In genomic region chr5:56095579-56096102, GRCh38 we compare ENCODE assay signal across 11 cellular contexts.
DNase-seq lines count a peak whose midpoint lies in the region; ATAC-seq and TF ChIP-seq lines count a peak whose summit lies in the region.
"Had no signal": no experiment of that assay in that cellular context is flagged by ENCODE, and none has a peak within 500 bp of the region (broad histone marks: within the 10 kb centered on the region; RNA-seq: fewer than 3 reads in every experiment).

No MANE protein-coding gene starts in this region.

- POLR2A ChIA-PET in CD4-positive, alpha-beta T cell (lab: Charles Lee) = interaction anchor here (0.8 to 6.3 kb wide), 6 partner anchors 9 to 106 kb away, joined by 3 to 54 read pairs (median 6); partner anchors contain the start of gene IL6ST

- H3K27ac ChIP-seq in CD4-positive, alpha-beta T cell (ENCODE audit: low read depth, low read length) = peak overlapping the region; percentile 7

- DNase-seq in CD4-positive, alpha-beta T cell = no peak
- DNase-seq in hippocampal formation (lab: John Stamatoyannopoulos, UW) (no peak), NOMO-1 treated with DMSO at 0.1 percent for 48 hours (lab: John Stamatoyannopoulos, UW; ENCODE audit: unreplicated experiment) (no peak), activated gamma-delta T cell (lab: John Stamatoyannopoulos, UW) (no peak)
- DNase-seq in stimulated activated CD4-positive, alpha-beta T cell treated with anti-CD3 and anti-CD28 coated beads, Interleukin-4, amount 100 ng/mL, for 24 hours = no peak
- DNase-seq: C1 segment of cervical spinal cord; stimulated activated CD4-positive, alpha-beta T cell treated with anti-CD3 and anti-CD28 coated beads, Interleukin-4, amount 100 ng/mL, for 4 hours had no signal

- H3K4me3 Mint-ChIP-seq in CD4-positive, alpha-beta T cell = peak overlapping the region; percentile 30
- H3K4me3 Mint-ChIP-seq: neural crest cell had no signal

- H3K27me3 Mint-ChIP-seq in CD4-positive, alpha-beta T cell = no peaks in the 10 kb centered on the region

- CTCF ChIA-PET in CD4-positive, alpha-beta T cell (lab: Charles Lee) = interaction anchor here (1.4 to 1.6 kb wide), 3 partner anchors 9 to 106 kb away, joined by 3 to 4 read pairs (median 3); no protein-coding TSS in a partner anchor

- ATAC-seq in CD4-positive, alpha-beta T cell (ENCODE audit: poor library complexity) = no peak
- ATAC-seq in GM18907 (IDR thresholded peaks at IDR 0.05; ENCODE audit: unreplicated experiment) = peak; percentile 82
- peak; percentile 70 for ATAC-seq in HG02759 (IDR thresholded peaks at IDR 0.05; ENCODE audit: unreplicated experiment)
- peak; percentile 73 for ATAC-seq in HG03571 (IDR thresholded peaks at IDR 0.05; ENCODE audit: unreplicated experiment)

- no peaks in the 10 kb centered on the region for H3K27me3 ChIP-seq in CD4-positive, alpha-beta T cell (ENCODE audit: control insufficient read depth, insufficient read depth, low read length)

- no peaks in the 10 kb centered on the region for H3K9me3 Mint-ChIP-seq in CD4-positive, alpha-beta T cell
- H3K9me3 Mint-ChIP-seq: neural crest cell had no signal

- peak overlapping the region; percentile 88 for H3K27ac Mint-ChIP-seq in CD4-positive, alpha-beta T cell

- H3K9me3 ChIP-seq in CD4-positive, alpha-beta T cell (ENCODE audit: control insufficient read depth, low read length) = no peaks in the 10 kb centered on the region

- TF ChIP-seq CTCF in CD4-positive, alpha-beta T cell (IDR thresholded peaks at IDR 0.05) = no peak

- H3K36me3 Mint-ChIP-seq in CD4-positive, alpha-beta T cell (ENCODE audit: low read depth) = peaks cover 10% of the 10 kb centered on the region

- peaks cover 88% of the 10 kb centered on the region for H3K4me1 Mint-ChIP-seq in CD4-positive, alpha-beta T cell (ENCODE audit: low read depth)
- H3K4me1 Mint-ChIP-seq: neural crest cell had no signal

- intact Hi-C loops in CD4-positive, alpha-beta T cell (cut with DNase I, micrococcal nuclease) = no loop called here
